Comparison of ENCODE assay signal across 1 cellular context in genomic region chr16:85796599-85796998, GRCh38.
A peak's percentile ranks its signal among the peaks of the same experiment; 100 is the strongest.
TF ChIP-seq lines count a peak whose summit lies in the region.

No MANE protein-coding gene starts in this region.

TF ChIP-seq in HepG2, 621 proteins besides CTCF, POLR2A, EP300 and RAD21 (continued from another document):
- TF ChIP-seq PRDM10 (CRISPR knock-in tag; IDR thresholded peaks at IDR 0.05; ENCODE audit: low read depth) (no peak), SIN3A (IDR thresholded peaks at IDR 0.05; ENCODE audit: borderline replicate concordance, low read depth, low read length) (no peak), ZNF281 (CRISPR knock-in tag; IDR thresholded peaks at IDR 0.05; ENCODE audit: borderline replicate concordance) (0 out of 2 replicates have a peak, but pooled peaks have one; percentile 15), ZMYM2 (CRISPR knock-in tag; IDR thresholded peaks at IDR 0.05) (no peak), THYN1 (CRISPR knock-in tag; IDR thresholded peaks at IDR 0.05; ENCODE audit: borderline replicate concordance, low read depth) (no peak), SP5 (CRISPR knock-in tag; IDR thresholded peaks at IDR 0.05; ENCODE audit: borderline replicate concordance, low read depth) (no peak), RBM39 (IDR thresholded peaks at IDR 0.05; ENCODE audit: low read depth, low read length, poor library complexity, severe bottlenecking) (no peak), PCBP2 (optimal IDR thresholded peaks at IDR 0.05; ENCODE audit: low read depth, low read length, poor library complexity, severe bottlenecking) (no peak), RBFOX2 (IDR thresholded peaks at IDR 0.05; ENCODE audit: low read depth, low read length) (no peak), NFYB (CRISPR knock-in tag; IDR thresholded peaks at IDR 0.05) (0 out of 2 replicates have a peak, but pooled peaks have one; percentile 5), FOXO4 (CRISPR knock-in tag; conservative IDR thresholded peaks at IDR 0.05) (0 out of 2 replicates have a peak, but pooled peaks have one; percentile 44), JARID2 (CRISPR knock-in tag; IDR thresholded peaks at IDR 0.05; ENCODE audit: insufficient replicate concordance) (no peak)
TF ChIP-seq in HepG2: peak in this region for 9.
